ENCODE assay signal across 15 cellular contexts in the genomic region with DNA sequence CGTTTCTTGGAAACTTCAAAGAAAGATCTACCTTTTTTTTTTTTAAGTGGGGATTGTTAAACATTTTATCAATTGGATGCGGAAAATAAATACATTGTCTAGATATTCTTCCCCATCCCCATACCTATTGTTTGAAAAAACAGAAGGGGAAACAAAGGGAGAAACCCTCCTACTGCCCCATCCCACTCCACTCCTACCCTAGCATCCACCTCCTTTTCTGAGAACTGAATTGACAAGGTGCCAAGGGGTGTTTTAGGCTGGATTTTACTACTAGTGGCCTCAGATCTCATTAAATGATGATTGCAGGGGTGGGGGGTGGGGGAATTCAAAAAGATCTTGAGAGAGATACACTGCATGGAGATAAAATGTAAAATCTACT. TPM values are rescaled to one million over a fixed set of nuclear protein-coding genes. Genes with fewer than 3 reads are reported as not detected.
DNase-seq lines count a peak whose midpoint lies in the region; ATAC-seq and TF ChIP-seq lines count a peak whose summit lies in the region.
"Had no signal": no experiment of that assay in that cellular context is flagged by ENCODE, and none has a peak within 500 bp of the region (broad histone marks: within the 10 kb centered on the region; RNA-seq: fewer than 3 reads in every experiment).

No MANE protein-coding gene starts in this region.

- peaks cover 65% of the 10 kb centered on the region for H3K27me3 Mint-ChIP-seq in CD4-positive, alpha-beta T cell
- H3K27me3 Mint-ChIP-seq in GM23338 (ENCODE audit: insufficient read depth, low read depth, poor library complexity) (peaks cover 29% of the 10 kb centered on the region), mesothelial cell of epicardium (ENCODE audit: low read depth) (peaks cover 11% of the 10 kb centered on the region)
- peaks cover 3% of the 10 kb centered on the region for H3K27me3 Mint-ChIP-seq in activated T-helper 2 cell treated with anti-CD3 and anti-CD28 coated beads, Interferon-gamma antibody, Interleukin-2, Interleukin-4, amounts not matched to agents 10 μg/mL and 5 μg/mL and 100 μg/mL, durations not matched to agents 14 hours and 24 hours and 36 hours (ENCODE audit: low read depth)

- POLR2A ChIA-PET in CD4-positive, alpha-beta T cell (lab: Charles Lee) = interaction anchor here (1.0 kb wide), 1 partner anchor 20 kb away, joined by 3 read pairs; no protein-coding TSS in a partner anchor

- no peaks in the 10 kb centered on the region for H3K9me3 ChIP-seq in CD4-positive, alpha-beta T cell (ENCODE audit: control insufficient read depth, low read length)
- H3K9me3 ChIP-seq: BLaER1 had no signal

- ATAC-seq in CD4-positive, alpha-beta T cell (ENCODE audit: poor library complexity) = no peak
- ATAC-seq in GM23338 (no peak), GM19397 (IDR thresholded peaks at IDR 0.05; ENCODE audit: unreplicated experiment) (no peak), GM21367 (IDR thresholded peaks at IDR 0.05; ENCODE audit: unreplicated experiment) (no peak)

- H3K36me3 Mint-ChIP-seq in CD4-positive, alpha-beta T cell (ENCODE audit: low read depth) = peaks cover 4% of the 10 kb centered on the region
- no peaks in the 10 kb centered on the region for H3K36me3 Mint-ChIP-seq in GM23338 (ENCODE audit: low read depth)
- peaks cover 50% of the 10 kb centered on the region for H3K36me3 Mint-ChIP-seq in activated T-helper 2 cell treated with anti-CD3 and anti-CD28 coated beads, Interferon-gamma antibody, Interleukin-2, Interleukin-4, amounts not matched to agents 10 μg/mL and 5 μg/mL and 100 μg/mL, durations not matched to agents 14 hours and 24 hours and 36 hours (ENCODE audit: low read depth)
- H3K36me3 Mint-ChIP-seq in mesothelial cell of epicardium = peaks cover 4% of the 10 kb centered on the region

- H3F3A ChIP-seq in GM23338 (replicated peaks; ENCODE audit: low read depth) = peaks cover 5% of the 10 kb centered on the region; the same call in 1 of the 2 replicates

- intact Hi-C loops in CD4-positive, alpha-beta T cell (cut with DNase I, micrococcal nuclease) = no loop called here
- intact Hi-C loops in activated T-helper 2 cell treated with anti-CD3 and anti-CD28 coated beads, Interferon-gamma antibody, Interleukin-2, Interleukin-4, amounts not matched to agents 10 μg/mL and 5 μg/mL and 100 μg/mL, durations not matched to agents 14 hours and 24 hours and 36 hours (cut with micrococcal nuclease) = loop anchor here (1.0 to 10.0 kb wide), 9 partner anchors 20 to 754 kb away; partner anchors contain the start of genes LYST and MTR

- no peaks in the 10 kb centered on the region for H3K9me3 Mint-ChIP-seq in CD4-positive, alpha-beta T cell
- H3K9me3 Mint-ChIP-seq in GM23338 (no peaks in the 10 kb centered on the region; the same call in 2 of the 3 replicates), mesothelial cell of epicardium (no peaks in the 10 kb centered on the region)
- no peaks in the 10 kb centered on the region for H3K9me3 Mint-ChIP-seq in activated T-helper 2 cell treated with anti-CD3 and anti-CD28 coated beads, Interferon-gamma antibody, Interleukin-2, Interleukin-4, amounts not matched to agents 10 μg/mL and 5 μg/mL and 100 μg/mL, durations not matched to agents 14 hours and 24 hours and 36 hours

- peaks cover 40% of the 10 kb centered on the region for H3K4me1 Mint-ChIP-seq in CD4-positive, alpha-beta T cell (ENCODE audit: low read depth)
- H3K4me1 Mint-ChIP-seq in GM23338 (peaks cover 37% of the 10 kb centered on the region), mesothelial cell of epicardium (peaks cover 35% of the 10 kb centered on the region)
- peaks cover 53% of the 10 kb centered on the region for H3K4me1 Mint-ChIP-seq in activated T-helper 2 cell treated with anti-CD3 and anti-CD28 coated beads, Interferon-gamma antibody, Interleukin-2, Interleukin-4, amounts not matched to agents 10 μg/mL and 5 μg/mL and 100 μg/mL, durations not matched to agents 14 hours and 24 hours and 36 hours (ENCODE audit: low read depth)

- H3K27ac ChIP-seq in CD4-positive, alpha-beta T cell (ENCODE audit: low read depth, low read length) = no peak overlapping the region
- H3K27ac ChIP-seq in GM23338 (ENCODE audit: low read depth) = no peak overlapping the region
- H3K27ac ChIP-seq: BLaER1, parathyroid adenoma had no signal

- peak overlapping the region; percentile 92 for H3K4me2 ChIP-seq in GM23338

- peak overlapping the region; percentile 93 for H3K4me3 ChIP-seq in GM23338

- no peak for DNase-seq in CD4-positive, alpha-beta T cell
- DNase-seq in GM23338 (ENCODE audit: low spot score) (no peak), mesothelial cell of epicardium (ENCODE audit: low spot score in 2 of 2, unreplicated experiment in 2 of 2) (no peak), C1 segment of cervical spinal cord (lab: John Stamatoyannopoulos, UW) (no peak), COLO668 (lab: John Stamatoyannopoulos, UW; ENCODE audit: unreplicated experiment) (no peak)
- DNase-seq in activated T-helper 2 cell treated with anti-CD3 and anti-CD28 coated beads, Interferon-gamma antibody, Interleukin-2, Interleukin-4, amounts not matched to agents 10 μg/mL and 5 μg/mL and 100 μg/mL, durations not matched to agents 14 hours and 24 hours and 36 hours (ENCODE audit: low spot score) = no peak
- DNase-seq: activated CD4-positive, alpha-beta T cell treated with anti-CD3 and anti-CD28 coated beads, Interleukin-2, amount 50 U/mL, for 4 hours; H7; IMR-90; islet precursor cell; midbrain had no signal

- H2AFZ ChIP-seq in GM23338 = no peak overlapping the region

- peaks cover 22% of the 10 kb centered on the region for H3K27me3 ChIP-seq in CD4-positive, alpha-beta T cell (ENCODE audit: control insufficient read depth, insufficient read depth, low read length)
- peaks cover 32% of the 10 kb centered on the region for H3K27me3 ChIP-seq in GM23338 (ENCODE audit: insufficient read depth)

- no peaks in the 10 kb centered on the region for H4K20me1 ChIP-seq in GM23338 (replicated peaks; ENCODE audit: insufficient read depth)
- H4K20me1 ChIP-seq: BLaER1 had no signal

- H3K36me3 ChIP-seq in GM23338 (ENCODE audit: insufficient read depth) = no peaks in the 10 kb centered on the region
- H3K36me3 ChIP-seq: BLaER1 had no signal

- no peaks in the 10 kb centered on the region for H3K9me2 ChIP-seq in GM23338 (ENCODE audit: insufficient read depth)

- H3K4me3 Mint-ChIP-seq in CD4-positive, alpha-beta T cell = peak overlapping the region; percentile 95
- H3K4me3 Mint-ChIP-seq in GM23338 (peak overlapping the region; percentile 83), mesothelial cell of epicardium (peak overlapping the region; percentile 97)
- H3K4me3 Mint-ChIP-seq in activated T-helper 2 cell treated with anti-CD3 and anti-CD28 coated beads, Interferon-gamma antibody, Interleukin-2, Interleukin-4, amounts not matched to agents 10 μg/mL and 5 μg/mL and 100 μg/mL, durations not matched to agents 14 hours and 24 hours and 36 hours (ENCODE audit: low read depth) = peak overlapping the region; percentile 97

- peaks cover 19% of the 10 kb centered on the region for H3K4me1 ChIP-seq in GM23338 (ENCODE audit: insufficient read depth)
- H3K4me1 ChIP-seq: parathyroid adenoma had no signal

- CTCF ChIA-PET in CD4-positive, alpha-beta T cell (lab: Charles Lee) = interaction anchor here (0.9 kb wide), 1 partner anchor 15 kb away, joined by 3 read pairs; no protein-coding TSS in a partner anchor

- H3K79me2 ChIP-seq in GM23338 (replicated peaks; ENCODE audit: insufficient read depth) = no peaks in the 10 kb centered on the region; the same call in none of the 2 replicates
- H3K79me2 ChIP-seq: parathyroid adenoma had no signal

- H3K27ac Mint-ChIP-seq in CD4-positive, alpha-beta T cell = peak overlapping the region; percentile 28
- H3K27ac Mint-ChIP-seq in GM23338 (no peak overlapping the region), mesothelial cell of epicardium (no peak overlapping the region)
- H3K27ac Mint-ChIP-seq in activated T-helper 2 cell treated with anti-CD3 and anti-CD28 coated beads, Interferon-gamma antibody, Interleukin-2, Interleukin-4, amounts not matched to agents 10 μg/mL and 5 μg/mL and 100 μg/mL, durations not matched to agents 14 hours and 24 hours and 36 hours = peak overlapping the region; percentile 95

- TF ChIP-seq CTCF in CD4-positive, alpha-beta T cell (IDR thresholded peaks at IDR 0.05) = no peak
- TF ChIP-seq CTCF in GM23338 (conservative IDR thresholded peaks at IDR 0.05; ENCODE audit: low read depth in 2 of 2) = no peak
- TF ChIP-seq CTCF in mesothelial cell of epicardium (IDR thresholded peaks at IDR 0.05; ENCODE audit: unreplicated experiment) = no peak

TF ChIP-seq in GM23338, 12 proteins besides CTCF, POLR2A, EP300 and RAD21 (continues in another document):
- TF ChIP-seq REST (IDR thresholded peaks at IDR 0.05; ENCODE audit: unreplicated experiment) = no peak
- TF ChIP-seq CREB1 (CRISPR knock-in tag; IDR thresholded peaks at IDR 0.05; ENCODE audit: low read depth) = no peak

RNA-seq across cellular contexts. Expression of gene EDARADD, which starts 2.6 kb away (rescaled TPM):
- total RNA-seq in CD4-positive, alpha-beta T cell = 1 to 10 TPM; 1.5 to 1.7 TPM
- total RNA-seq in GM23338 (2014; rRNA removed; shearing (Covaris generic)) = 3.1 and 4.4 TPM in 2 replicates
- polyA plus RNA-seq in GM23338 (2016; fragmentation: Nextera tagmentation; extraction: Ambion mirVana) = 3.2 and 3.7 TPM in 2 replicates
- 53.8 and 54.8 TPM in 2 replicates for total RNA-seq in activated T-helper 2 cell treated with anti-CD3 and anti-CD28 coated beads, Interferon-gamma antibody, Interleukin-2, Interleukin-4, amounts not matched to agents 10 μg/mL and 5 μg/mL and 100 μg/mL, durations not matched to agents 14 hours and 24 hours and 36 hours
- total RNA-seq in mesothelial cell of epicardium = 16.6 to 18.1 TPM (median 17.0 TPM) in 3 replicates
- total RNA-seq: IMR-90 had no signal
- polyA plus RNA-seq: IMR-90 had no signal

Comparison
In these comparisons a context has a peak if more than half of its experiments do, and no peak if none do; other contexts are left out.
1. H3K27ac Mint-ChIP-seq: peak in CD4-positive, alpha-beta T cell (single experiment) and activated T-helper 2 cell treated with anti-CD3 and anti-CD28 coated beads, Interferon-gamma antibody, Interleukin-2, Interleukin-4, amounts not matched to agents 10 μg/mL and 5 μg/mL and 100 μg/mL, durations not matched to agents 14 hours and 24 hours and 36 hours (single experiment); none in GM23338 (single experiment) and mesothelial cell of epicardium (single experiment).
2. Peak in every context shown above with its lines, with median percentiles within 50 percentile points of each other: H3K4me3 Mint-ChIP-seq.